7 cellular contexts compared by ENCODE assay signal in genomic region chr1:234969630-234970370, GRCh38.
DNase-seq lines count a peak whose midpoint lies in the region; ATAC-seq and FAIRE-seq lines count a peak whose summit lies in the region.

No MANE protein-coding gene starts in this region.

- no peak for FAIRE-seq in RCC 7860 (lab: Jason Lieb, UNC)

- 38% methylated on average over 36 of the region's 36 CpGs for WGBS in thymus

- H3K27ac ChIP-seq in duodenal mucosa (ENCODE audit: low read depth, low read length) (peak overlapping the region; percentile 78), thymus (ENCODE audit: low read depth) (peak overlapping the region; percentile 61)

- DNase-seq in H4 (ENCODE audit: low spot score) (peak; percentile 81), NCI-H748 (lab: John Stamatoyannopoulos, UW; ENCODE audit: unreplicated experiment) (peak; percentile 85), medulla oblongata (ENCODE audit: extremely low spot score) (peak; percentile 74), RCC 7860 (ENCODE audit: low spot score) (no peak)

- H3K36me3 ChIP-seq in duodenal mucosa (ENCODE audit: control insufficient read depth in 1 of 2, insufficient read depth in 2 of 2, low read length in 2 of 2) = no peaks in the 10 kb centered on the region
- H3K36me3 ChIP-seq in thymus (ENCODE audit: control insufficient read depth, insufficient read depth) = no peaks in the 10 kb centered on the region

- no peak for ATAC-seq in GM19452 (IDR thresholded peaks at IDR 0.05; ENCODE audit: unreplicated experiment)

- H3K4me1 ChIP-seq in duodenal mucosa (ENCODE audit: control insufficient read depth in 1 of 2, insufficient read depth in 2 of 2, low read length in 2 of 2) (peaks cover 61 to 67% of the 10 kb centered on the region in 2 donors), thymus (ENCODE audit: control insufficient read depth, insufficient read depth, low read length) (peaks cover 21% of the 10 kb centered on the region)

- no peaks in the 10 kb centered on the region for H3K27me3 ChIP-seq in duodenal mucosa (ENCODE audit: control insufficient read depth in 1 of 2, insufficient read depth in 2 of 2, low read length in 2 of 2)
- H3K27me3 ChIP-seq in thymus (ENCODE audit: control insufficient read depth, insufficient read depth) = no peaks in the 10 kb centered on the region

- no peaks in the 10 kb centered on the region for H3K9me3 ChIP-seq in duodenal mucosa (ENCODE audit: control insufficient read depth in 1 of 2, low read length in 2 of 2)
- H3K9me3 ChIP-seq in thymus (ENCODE audit: control insufficient read depth) = no peaks in the 10 kb centered on the region

- peak overlapping the region; percentile 51 to 71 for H3K9ac ChIP-seq in duodenal mucosa (ENCODE audit: low read depth in 1 of 2, low read length in 2 of 2)

- H3K4me3 ChIP-seq in duodenal mucosa (ENCODE audit: low read depth in 1 of 2, low read length in 2 of 2) (peak overlapping the region; percentile 42 to 62), thymus (ENCODE audit: low read length) (no peak overlapping the region)
